In the genomic region with DNA sequence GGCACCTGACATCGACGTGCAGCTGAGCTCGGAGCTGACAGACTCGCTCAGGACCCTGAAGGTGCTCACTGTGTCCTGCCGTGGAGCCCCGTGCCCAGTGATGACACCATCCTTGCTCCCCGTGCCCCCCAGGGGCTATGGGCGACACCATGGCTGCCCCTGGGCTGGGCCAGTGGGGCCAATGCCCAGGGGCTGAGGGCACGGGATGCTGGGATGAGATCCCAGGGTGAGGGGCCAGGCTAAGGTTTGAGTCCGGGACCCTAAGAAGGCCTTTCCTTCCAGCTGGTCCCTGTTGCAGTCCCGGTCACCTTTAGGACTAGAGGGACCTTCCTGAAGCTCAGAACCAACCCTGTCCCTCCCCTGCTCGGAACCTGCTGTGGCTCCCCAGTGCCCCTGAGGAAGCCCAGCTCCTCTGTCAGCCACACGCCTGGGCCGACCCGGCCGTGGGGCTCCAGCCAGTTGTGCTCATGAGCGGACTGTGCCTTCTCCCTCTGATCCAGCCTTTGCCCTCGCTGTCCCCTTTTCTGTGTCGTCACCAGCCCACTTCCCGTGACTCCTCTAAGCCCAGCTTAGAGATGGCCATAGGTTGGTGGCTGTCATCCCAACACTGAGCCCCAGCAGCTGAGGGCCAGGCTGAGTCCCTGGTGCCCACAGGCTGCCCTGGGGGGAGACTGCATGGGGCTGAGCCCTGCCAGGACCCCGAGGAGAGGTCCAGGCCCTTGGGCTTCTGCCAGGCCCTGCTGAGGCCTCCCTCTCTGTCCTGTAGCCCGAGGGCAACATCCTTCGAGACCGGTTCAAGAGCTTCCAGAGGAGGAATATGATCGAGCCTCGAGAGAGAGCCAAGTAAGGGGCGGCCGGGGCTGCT, we compare ENCODE assay signal across 29 cellular contexts. TPM values are rescaled to one million over a fixed set of nuclear protein-coding genes. Genes with fewer than 3 reads are reported as not detected.
DNase-seq lines count a peak whose midpoint lies in the region; ATAC-seq, FAIRE-seq and TF ChIP-seq lines count a peak whose summit lies in the region.
"Had no signal": no experiment of that assay in that cellular context is flagged by ENCODE, and none has a peak within 500 bp of the region (broad histone marks: within the 10 kb centered on the region; RNA-seq: fewer than 3 reads in every experiment).

No MANE protein-coding gene starts in this region.

- 0 out of 2 replicates have a peak, but pooled peaks cover 5% of the 10 kb centered on the region for H4K20me1 ChIP-seq in HepG2 (ENCODE audit: insufficient read depth, low read length)

- H3K36me3 Mint-ChIP-seq in T-helper 17 cell (ENCODE audit: low read depth) (peaks cover 11% of the 10 kb centered on the region), WTC11 (peaks cover 66% of the 10 kb centered on the region)

- no peaks in the 10 kb centered on the region for H3K27me3 ChIP-seq in HepG2 (ENCODE audit: control insufficient read depth in 1 of 2, insufficient read depth in 2 of 2, low read length in 2 of 2)
- H3K27me3 ChIP-seq: SJCRH30 had no signal

- in situ Hi-C loops in HepG2 (cut with HindIII; ENCODE audit: extremely low pct_ligation_motif_present, low pct_unique_long_range_greater_than_20kb) (no loop called here), GM13977 (cut with MboI; ENCODE audit: low pct_unique_long_range_greater_than_20kb, low sequenced_read_pairs, unreplicated experiment) (no loop called here)

- CTCF ChIA-PET in HepG2 (lab: Yijun Ruan, JAX; ENCODE audit: low intra/inter-chr PET ratio, low total read pairs) (no interaction called here), WTC11 (lab: Charles Lee) (interaction anchor here (1.1 to 4.8 kb wide), 3 partner anchors 10 to 43 kb away, joined by 3 to 26 read pairs (median 9); no protein-coding TSS in a partner anchor)

- H3K4me2 ChIP-seq in HepG2 (ENCODE audit: low read depth, low read length): no peak overlapping the region
- H3K4me2 ChIP-seq: GM23338 had no signal

- TF ChIP-seq EP300 in HepG2 (IDR thresholded peaks at IDR 0.05; ENCODE audit: low read depth in 2 of 2, low read length in 2 of 2) (no peak), HepG2 (CRISPR knock-in tag; IDR thresholded peaks at IDR 0.05; ENCODE audit: borderline replicate concordance) (no peak)

- H3K27me3 Mint-ChIP-seq in T-helper 17 cell: no peaks in the 10 kb centered on the region
- no peaks in the 10 kb centered on the region for H3K27me3 Mint-ChIP-seq in WTC11 (ENCODE audit: low read depth)
- H3K27me3 Mint-ChIP-seq: CD4-positive, CD25-positive, alpha-beta regulatory T cell had no signal

- no TSS peak for BruUV-seq in HepG2 (replicated peaks; lab: Mats Ljungman, UMichigan)

- no peak for TF ChIP-seq POLR2A in HepG2 (IDR thresholded peaks at IDR 0.05; ENCODE audit: insufficient read depth in 1 of 2, low read depth in 2 of 2, low read length in 2 of 2)

- no peaks in the 10 kb centered on the region for H3K9me3 ChIP-seq in T-helper 17 cell (ENCODE audit: control insufficient read depth, low read length, poor library complexity, severe bottlenecking)
- no peaks in the 10 kb centered on the region for H3K9me3 ChIP-seq in HepG2 (ENCODE audit: low read length)
- H3K9me3 ChIP-seq: SJCRH30 had no signal

- H3K4me3 Mint-ChIP-seq in T-helper 17 cell: no peak overlapping the region
- no peak overlapping the region for H3K4me3 Mint-ChIP-seq in WTC11
- H3K4me3 Mint-ChIP-seq: CD4-positive, CD25-positive, alpha-beta regulatory T cell; GM23338 had no signal

- TF ChIP-seq RAD21 in HepG2 (CRISPR knock-in tag; IDR thresholded peaks at IDR 0.05): no peak

- H3K4me1 Mint-ChIP-seq in T-helper 17 cell (peaks cover 7% of the 10 kb centered on the region), WTC11 (no peaks in the 10 kb centered on the region)
- H3K4me1 Mint-ChIP-seq: GM23338 had no signal

- H3K36me3 ChIP-seq in HepG2 (replicated peaks in 1 of 2; ENCODE audit: control insufficient read depth in 1 of 2, insufficient read depth in 2 of 2, low read length in 2 of 2): peaks cover 25 to 60% of the 10 kb centered on the region in 2 experiments; a peak in 4 of 5 replicates

- H3K79me2 ChIP-seq in HepG2 (ENCODE audit: insufficient read depth, low read length): no peaks in the 10 kb centered on the region

- TF ChIP-seq CTCF in HepG2 (CRISPR knock-in tag; IDR thresholded peaks at IDR 0.05) (no peak), GM13977 (IDR thresholded peaks at IDR 0.05; ENCODE audit: extremely low read depth, insufficient read depth, missing control alignments) (no peak), WTC11 (IDR thresholded peaks at IDR 0.05) (no peak)

- H3K4me1 ChIP-seq in HepG2 (ENCODE audit: insufficient read depth, low read length): peaks cover 28% of the 10 kb centered on the region
- H3K4me1 ChIP-seq: SJCRH30 had no signal

- FAIRE-seq in HepG2 (lab: Jason Lieb, UNC): no peak
- FAIRE-seq: D721Med, RCC 7860 had no signal

- H3K27ac Mint-ChIP-seq in T-helper 17 cell: peak overlapping the region; percentile 80
- H3K27ac Mint-ChIP-seq in WTC11: no peak overlapping the region
- H3K27ac Mint-ChIP-seq: CD4-positive, CD25-positive, alpha-beta regulatory T cell; GM23338 had no signal

- no peak overlapping the region for H3K9ac ChIP-seq in HepG2 (ENCODE audit: insufficient read depth, low read depth, low read length)

- ATAC-seq in Right ventricle myocardium inferior (no peak), Right ventricle myocardium superior (ENCODE audit: poor library complexity) (no peak), T-helper 17 cell (no peak), HepG2 (no peak), WTC11 (no peak)
- ATAC-seq: GM23338, SK-N-SH treated with all-trans-retinoic acid at 6 μM for 48 hours had no signal

- peaks cover 4% of the 10 kb centered on the region for H3K9me3 Mint-ChIP-seq in WTC11
- H3K9me3 Mint-ChIP-seq: CD4-positive, CD25-positive, alpha-beta regulatory T cell; GM23338 had no signal

- 99% methylated on average over 22 of the region's 28 CpGs for WGBS in HepG2 (ENCODE audit: low lambda C conversion rate)

- H3K4me3 ChIP-seq in HepG2 (replicated peaks in 1 of 3; ENCODE audit: insufficient read depth in 1 of 3, low read depth in 2 of 3, low read length in 3 of 3): no peak overlapping the region
- H3K4me3 ChIP-seq: GM23338, SJCRH30 had no signal

- POLR2A ChIA-PET in HepG2 (lab: Yijun Ruan, JAX): interaction anchor here (1.1 kb wide), 1 partner anchor 11 kb away, joined by 4 read pairs; the partner anchor contains the start of gene NOP53
- POLR2A ChIA-PET in WTC11 (lab: Charles Lee): no interaction called here

- DNase-seq in Right ventricle myocardium inferior (ENCODE audit: missing footprints): peak; percentile 33
- no peak for DNase-seq in Right ventricle myocardium superior
- DNase-seq in T-helper 17 cell: no peak
- DNase-seq in HepG2 (ENCODE audit: low spot score): no peak
- no peak for DNase-seq in GM13977 (ENCODE audit: low spot score)
- no peak for DNase-seq in GM19240 (ENCODE audit: insufficient read length, low spot score)
- no peak for DNase-seq in WTC11 (ENCODE audit: low spot score)
- DNase-seq in hippocampal formation (lab: John Stamatoyannopoulos, UW): no peak
- DNase-seq: 8988T; CD4-positive, CD25-positive, alpha-beta regulatory T cell; DMS53; HCEC 1CT; IMR-90; Karpas-422; NCI-H1092 treated with DMSO at 0.1 percent for 48 hours; NCI-H1436 treated with DMSO at 0.1 percent for 48 hours; NCI-H187 treated with DMSO at 0.1 percent for 48 hours; NCI-H2171 treated with DMSO at 0.1 percent for 48 hours; NCI-H345; NCI-H510A treated with DMSO at 0.1 percent for 48 hours; NCI-H748 treated with DMSO at 0.1 percent for 48 hours; SJCRH30 had no signal

- intact Hi-C loops in Right ventricle myocardium inferior (cut with DNase I) (no loop called here), Right ventricle myocardium superior (cut with DNase I) (no loop called here), HepG2 (cut with micrococcal nuclease; ENCODE audit: unreplicated experiment) (no loop called here)

- no peak overlapping the region for H3K27ac ChIP-seq in HepG2 (ENCODE audit: extremely low read length, insufficient read depth, low read length)
- H3K27ac ChIP-seq: SJCRH30 had no signal

- H2AFZ ChIP-seq in HepG2 (ENCODE audit: low read length): no peak overlapping the region
- H2AFZ ChIP-seq: GM23338 had no signal

RNA-seq across cellular contexts. Expression of gene NOP53, which starts 10.6 kb away (rescaled TPM):
- total RNA-seq in Right ventricle myocardium inferior (172 TPM), Right ventricle myocardium superior (153 TPM), T-helper 17 cell (100 to 1,000 TPM; 742 to 873 TPM), HepG2 (2016; rRNA removed; fragmentation: Illumina TruSeq; extraction: Trizol) (44.2 and 53.9 TPM in 2 replicates), WTC11 (2021) (289 to 315 TPM (median 310 TPM) in 3 replicates)
- 107 and 126 TPM in 2 replicates for total RNA-seq in HepG2 (2016; cell fraction: cytosol; rRNA removed; fragmentation: Illumina TruSeq; extraction: Trizol; ENCODE audit: low read depth)
- 45.6 and 56.7 TPM in 2 replicates for total RNA-seq in HepG2 (2016; cell fraction: insoluble cytoplasmic fraction; rRNA removed; fragmentation: Illumina TruSeq; extraction: Trizol)
- total RNA-seq in HepG2 (2016; cell fraction: membrane; rRNA removed; fragmentation: Illumina TruSeq; extraction: Trizol): 135 and 149 TPM in 2 replicates
- total RNA-seq in HepG2 (2016; cell fraction: nucleus; rRNA removed; fragmentation: Illumina TruSeq; extraction: Trizol): 47.1 and 55.4 TPM in 2 replicates
- polyA plus RNA-seq in HepG2 (2011; rRNA removed): 137 and 141 TPM in 2 replicates
- polyA plus RNA-seq in HepG2 (2011; cell fraction: cytosol; rRNA removed): 112 and 146 TPM in 2 replicates
- 144 and 157 TPM in 2 replicates for polyA plus RNA-seq in HepG2 (2011; cell fraction: nucleus; rRNA removed)
- polyA plus RNA-seq in HepG2 (2012): 184 and 186 TPM in 2 replicates
- polyA plus RNA-seq in HepG2 (2016; cell fraction: cytosol; fragmentation: Illumina TruSeq; extraction: Trizol; ENCODE audit: low read depth): 140 and 165 TPM in 2 replicates
- 95.8 and 96.6 TPM in 2 replicates for polyA plus RNA-seq in HepG2 (2016; cell fraction: insoluble cytoplasmic fraction; fragmentation: Illumina TruSeq; extraction: Trizol; ENCODE audit: low read depth)
- polyA plus RNA-seq in HepG2 (2016; cell fraction: membrane; fragmentation: Illumina TruSeq; extraction: Trizol; ENCODE audit: low read depth): 223 and 257 TPM in 2 replicates
- 129 and 142 TPM in 2 replicates for polyA plus RNA-seq in HepG2 (2016; cell fraction: nucleus; fragmentation: Illumina TruSeq; extraction: Trizol; ENCODE audit: insufficient read depth, low read depth)
- 51.2 and 58.9 TPM in 2 replicates for polyA minus RNA-seq in HepG2 (2011; rRNA and poly(A)+ RNA removed; ENCODE audit: low replicate concordance)
- polyA minus RNA-seq in HepG2 (2011; cell fraction: cytosol; rRNA and poly(A)+ RNA removed): 55.2 and 56.4 TPM in 2 replicates
- 36.2 and 36.4 TPM in 2 replicates for polyA minus RNA-seq in HepG2 (2011; cell fraction: nucleus; rRNA and poly(A)+ RNA removed)

RNA-seq across cellular contexts. Expression of gene SELENOW, which starts 22.5 kb away (rescaled TPM):
- total RNA-seq in Right ventricle myocardium inferior (1,425 TPM), Right ventricle myocardium superior (1,241 TPM), T-helper 17 cell (100 to 1,000 TPM in 1 of 2 donors, 10 to 100 TPM in 1; 89.5 to 101 TPM), HepG2 (2016; rRNA removed; fragmentation: Illumina TruSeq; extraction: Trizol) (57.0 and 64.7 TPM in 2 replicates), WTC11 (2021) (391 to 430 TPM (median 422 TPM) in 3 replicates)
- total RNA-seq in HepG2 (2016; cell fraction: cytosol; rRNA removed; fragmentation: Illumina TruSeq; extraction: Trizol; ENCODE audit: low read depth): 415 and 416 TPM in 2 replicates
- 46.9 and 63.2 TPM in 2 replicates for total RNA-seq in HepG2 (2016; cell fraction: insoluble cytoplasmic fraction; rRNA removed; fragmentation: Illumina TruSeq; extraction: Trizol)
- total RNA-seq in HepG2 (2016; cell fraction: membrane; rRNA removed; fragmentation: Illumina TruSeq; extraction: Trizol): 235 and 276 TPM in 2 replicates
- 28.8 and 32.2 TPM in 2 replicates for total RNA-seq in HepG2 (2016; cell fraction: nucleus; rRNA removed; fragmentation: Illumina TruSeq; extraction: Trizol)
- polyA plus RNA-seq in HepG2 (2011; rRNA removed): 50.3 and 55.8 TPM in 2 replicates
- 52.1 and 56.8 TPM in 2 replicates for polyA plus RNA-seq in HepG2 (2011; cell fraction: cytosol; rRNA removed)
- polyA plus RNA-seq in HepG2 (2011; cell fraction: nucleus; rRNA removed): 41.3 and 52.2 TPM in 2 replicates
- 14.6 and 20.9 TPM in 2 replicates for polyA plus RNA-seq in HepG2 (2012)
- 421 and 463 TPM in 2 replicates for polyA plus RNA-seq in HepG2 (2016; cell fraction: cytosol; fragmentation: Illumina TruSeq; extraction: Trizol; ENCODE audit: low read depth)
- 46.3 and 48.2 TPM in 2 replicates for polyA plus RNA-seq in HepG2 (2016; cell fraction: insoluble cytoplasmic fraction; fragmentation: Illumina TruSeq; extraction: Trizol; ENCODE audit: low read depth)
- polyA plus RNA-seq in HepG2 (2016; cell fraction: membrane; fragmentation: Illumina TruSeq; extraction: Trizol; ENCODE audit: low read depth): 226 and 236 TPM in 2 replicates
- polyA plus RNA-seq in HepG2 (2016; cell fraction: nucleus; fragmentation: Illumina TruSeq; extraction: Trizol; ENCODE audit: insufficient read depth, low read depth): 54.1 and 65.0 TPM in 2 replicates
- polyA minus RNA-seq in HepG2 (2011; rRNA and poly(A)+ RNA removed; ENCODE audit: low replicate concordance): 20.3 and 61.1 TPM in 2 replicates
- 7.8 and 8.5 TPM in 2 replicates for polyA minus RNA-seq in HepG2 (2011; cell fraction: cytosol; rRNA and poly(A)+ RNA removed)
- 7.5 and 10.1 TPM in 2 replicates for polyA minus RNA-seq in HepG2 (2011; cell fraction: nucleus; rRNA and poly(A)+ RNA removed)

RNA-seq across cellular contexts. Expression of gene EHD2, which starts 42.8 kb away (rescaled TPM):
- total RNA-seq in Right ventricle myocardium inferior: 60.5 TPM
- total RNA-seq in Right ventricle myocardium superior: 45.2 TPM
- total RNA-seq in T-helper 17 cell: under 1 TPM in 1 of 2 donors, not detected in 1; 0.70 TPM
- 0.08 and 0.09 TPM in 2 replicates for total RNA-seq in HepG2 (2016; rRNA removed; fragmentation: Illumina TruSeq; extraction: Trizol)
- not detected in 2 replicates for total RNA-seq in HepG2 (2016; cell fraction: cytosol; rRNA removed; fragmentation: Illumina TruSeq; extraction: Trizol; ENCODE audit: low read depth)
- total RNA-seq in HepG2 (2016; cell fraction: insoluble cytoplasmic fraction; rRNA removed; fragmentation: Illumina TruSeq; extraction: Trizol): not detected in 2 replicates
- total RNA-seq in HepG2 (2016; cell fraction: membrane; rRNA removed; fragmentation: Illumina TruSeq; extraction: Trizol): not detected in 2 replicates
- not detected in 2 replicates for total RNA-seq in HepG2 (2016; cell fraction: nucleus; rRNA removed; fragmentation: Illumina TruSeq; extraction: Trizol)
- 0.28 and 0.33 TPM in 2 replicates for polyA plus RNA-seq in HepG2 (2011; rRNA removed)
- polyA plus RNA-seq in HepG2 (2011; cell fraction: cytosol; rRNA removed): 0.25 and 0.33 TPM in 2 replicates
- 1.2 and 1.3 TPM in 2 replicates for polyA plus RNA-seq in HepG2 (2011; cell fraction: nucleus; rRNA removed)
- polyA plus RNA-seq in HepG2 (2012): 0.37 and 0.80 TPM in 2 replicates
- not detected in 2 replicates for polyA plus RNA-seq in HepG2 (2016; cell fraction: cytosol; fragmentation: Illumina TruSeq; extraction: Trizol; ENCODE audit: low read depth)
- 0.05 TPM in 1 of 2 replicates, not detected in the other for polyA plus RNA-seq in HepG2 (2016; cell fraction: insoluble cytoplasmic fraction; fragmentation: Illumina TruSeq; extraction: Trizol; ENCODE audit: low read depth)
- polyA plus RNA-seq in HepG2 (2016; cell fraction: membrane; fragmentation: Illumina TruSeq; extraction: Trizol; ENCODE audit: low read depth): not detected in 2 replicates
- not detected in 2 replicates for polyA plus RNA-seq in HepG2 (2016; cell fraction: nucleus; fragmentation: Illumina TruSeq; extraction: Trizol; ENCODE audit: insufficient read depth, low read depth)
- polyA minus RNA-seq in HepG2 (2011; rRNA and poly(A)+ RNA removed; ENCODE audit: low replicate concordance): 0.46 and 5.6 TPM in 2 replicates
- polyA minus RNA-seq in HepG2 (2011; cell fraction: cytosol; rRNA and poly(A)+ RNA removed): 0.53 and 1.3 TPM in 2 replicates
- polyA minus RNA-seq in HepG2 (2011; cell fraction: nucleus; rRNA and poly(A)+ RNA removed): 0.26 and 0.87 TPM in 2 replicates
- 11.8 to 15.5 TPM (median 15.4 TPM) in 3 replicates for total RNA-seq in WTC11 (2021)
- total RNA-seq: G401 had no signal

RNA-seq across cellular contexts. Expression of gene TPRX1, which starts 48.4 kb away (rescaled TPM):
- total RNA-seq in Right ventricle myocardium inferior (not detected), Right ventricle myocardium superior (not detected), T-helper 17 cell (not detected), HepG2 (2016; rRNA removed; fragmentation: Illumina TruSeq; extraction: Trizol) (not detected in 2 replicates), WTC11 (2021) (not detected in 3 replicates)
- not detected in 2 replicates for total RNA-seq in HepG2 (2016; cell fraction: cytosol; rRNA removed; fragmentation: Illumina TruSeq; extraction: Trizol; ENCODE audit: low read depth)
- not detected in 2 replicates for total RNA-seq in HepG2 (2016; cell fraction: insoluble cytoplasmic fraction; rRNA removed; fragmentation: Illumina TruSeq; extraction: Trizol)
- not detected in 2 replicates for total RNA-seq in HepG2 (2016; cell fraction: membrane; rRNA removed; fragmentation: Illumina TruSeq; extraction: Trizol)
- not detected in 2 replicates for total RNA-seq in HepG2 (2016; cell fraction: nucleus; rRNA removed; fragmentation: Illumina TruSeq; extraction: Trizol)
- not detected in 2 replicates for polyA plus RNA-seq in HepG2 (2011; rRNA removed)
- polyA plus RNA-seq in HepG2 (2011; cell fraction: cytosol; rRNA removed): not detected in 2 replicates
- not detected in 2 replicates for polyA plus RNA-seq in HepG2 (2011; cell fraction: nucleus; rRNA removed)
- not detected in 2 replicates for polyA plus RNA-seq in HepG2 (2012)
- not detected in 2 replicates for polyA plus RNA-seq in HepG2 (2016; cell fraction: cytosol; fragmentation: Illumina TruSeq; extraction: Trizol; ENCODE audit: low read depth)
- not detected in 2 replicates for polyA plus RNA-seq in HepG2 (2016; cell fraction: insoluble cytoplasmic fraction; fragmentation: Illumina TruSeq; extraction: Trizol; ENCODE audit: low read depth)
- not detected in 2 replicates for polyA plus RNA-seq in HepG2 (2016; cell fraction: membrane; fragmentation: Illumina TruSeq; extraction: Trizol; ENCODE audit: low read depth)
- not detected in 2 replicates for polyA plus RNA-seq in HepG2 (2016; cell fraction: nucleus; fragmentation: Illumina TruSeq; extraction: Trizol; ENCODE audit: insufficient read depth, low read depth)
- polyA minus RNA-seq in HepG2 (2011; rRNA and poly(A)+ RNA removed; ENCODE audit: low replicate concordance): not detected in 2 replicates
- polyA minus RNA-seq in HepG2 (2011; cell fraction: cytosol; rRNA and poly(A)+ RNA removed): not detected in 2 replicates
- polyA minus RNA-seq in HepG2 (2011; cell fraction: nucleus; rRNA and poly(A)+ RNA removed): not detected in 2 replicates
- total RNA-seq: CD4-positive, CD25-positive, alpha-beta regulatory T cell; Daoy; G401; IMR-90; SJCRH30 had no signal
- polyA plus RNA-seq: BJ; CD4-positive, CD25-positive, alpha-beta regulatory T cell; GM23338; IMR-90 had no signal
